Comparison of ENCODE assay signal across 1 cellular context in genomic region chr11:111378773-111379499, GRCh38.
TF ChIP-seq lines count a peak whose summit lies in the region.

TSS of gene POU2AF1 (minus strand) at chr11:111379275. CDS start at chr11:111379177, 98 bp downstream.

TF ChIP-seq in K562, 482 proteins besides CTCF, POLR2A, EP300 and RAD21 (continued from another document):
- TF ChIP-seq TSHZ1 (CRISPR knock-in tag; IDR thresholded peaks at IDR 0.05) = no peak
- no peak for TF ChIP-seq TCFL5 (CRISPR knock-in tag; conservative IDR thresholded peaks at IDR 0.05)
- TF ChIP-seq HSF4 (CRISPR knock-in tag; IDR thresholded peaks at IDR 0.05; ENCODE audit: borderline replicate concordance) = no peak
- TF ChIP-seq IRF2 (CRISPR knock-in tag; IDR thresholded peaks at IDR 0.05) = no peak
TF ChIP-seq in K562: peak in this region for 0.
